1 cellular context compared by ENCODE assay signal in the genomic region with DNA sequence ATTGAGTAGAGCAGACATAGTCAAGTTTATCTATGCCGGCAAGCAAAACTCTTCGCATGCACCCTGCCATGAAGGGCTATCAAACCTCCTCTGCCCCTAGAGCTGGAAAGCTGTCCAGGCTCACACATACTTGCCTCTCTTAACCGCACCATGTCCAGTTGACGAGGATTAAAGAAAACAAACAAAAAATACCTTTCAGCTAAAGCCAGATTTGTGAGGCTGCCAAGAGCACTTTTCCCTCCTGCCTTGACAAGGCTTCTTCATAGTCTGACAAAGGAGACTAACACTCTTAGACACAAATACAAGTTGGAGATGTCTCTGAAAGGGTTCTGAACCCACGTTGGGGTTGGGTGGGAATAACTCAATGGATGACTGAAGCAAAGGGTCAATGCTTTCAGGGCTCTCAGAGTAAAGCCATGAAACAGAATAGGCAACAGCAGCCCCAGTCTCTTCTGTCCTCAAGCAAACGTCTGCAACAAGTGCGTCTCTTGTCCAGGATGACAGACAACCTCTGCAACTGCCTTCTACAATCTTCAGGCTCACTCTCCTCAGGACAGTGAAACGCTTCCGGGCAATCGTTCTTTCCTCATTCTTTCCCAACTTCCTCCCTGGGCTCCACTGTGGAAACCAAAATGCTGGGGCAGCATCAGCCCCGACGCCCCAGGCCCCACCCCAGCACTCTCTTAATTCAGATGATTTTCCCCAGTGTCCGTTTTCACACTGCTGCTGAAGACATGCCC.
TF ChIP-seq lines count a peak whose summit lies in the region.

No MANE protein-coding gene starts in this region.

TF ChIP-seq in K562, 482 proteins besides CTCF, POLR2A, EP300 and RAD21:
- TF ChIP-seq, protein P1, sequence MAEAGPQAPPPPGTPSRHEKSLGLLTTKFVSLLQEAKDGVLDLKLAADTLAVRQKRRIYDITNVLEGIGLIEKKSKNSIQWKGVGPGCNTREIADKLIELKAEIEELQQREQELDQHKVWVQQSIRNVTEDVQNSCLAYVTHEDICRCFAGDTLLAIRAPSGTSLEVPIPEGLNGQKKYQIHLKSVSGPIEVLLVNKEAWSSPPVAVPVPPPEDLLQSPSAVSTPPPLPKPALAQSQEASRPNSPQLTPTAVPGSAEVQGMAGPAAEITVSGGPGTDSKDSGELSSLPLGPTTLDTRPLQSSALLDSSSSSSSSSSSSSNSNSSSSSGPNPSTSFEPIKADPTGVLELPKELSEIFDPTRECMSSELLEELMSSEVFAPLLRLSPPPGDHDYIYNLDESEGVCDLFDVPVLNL (CRISPR knock-in tag; IDR thresholded peaks at IDR 0.05; ENCODE audit: low read depth) = no peak
- no peak for TF ChIP-seq ZNF239 (CRISPR knock-in tag; IDR thresholded peaks at IDR 0.05)
- TF ChIP-seq ZNF589 (CRISPR knock-in tag; IDR thresholded peaks at IDR 0.05; ENCODE audit: low read depth) = no peak
- TF ChIP-seq MXD1 (CRISPR knock-in tag; IDR thresholded peaks at IDR 0.05; ENCODE audit: borderline replicate concordance, poor library complexity, severe bottlenecking) = no peak
- TF ChIP-seq DIDO1 (tag; IDR thresholded peaks at IDR 0.05; ENCODE audit: low read depth) = no peak
- TF ChIP-seq RNF2 (IDR thresholded peaks at IDR 0.05) = no peak
- no peak for TF ChIP-seq HDGF (IDR thresholded peaks at IDR 0.05)
- no peak for TF ChIP-seq NR2C2 (CRISPR knock-in tag; IDR thresholded peaks at IDR 0.05)
- no peak for TF ChIP-seq NR2C2 (tag; IDR thresholded peaks at IDR 0.05)
- TF ChIP-seq ARID1B (IDR thresholded peaks at IDR 0.05) = no peak
- no peak for TF ChIP-seq HCFC1 (IDR thresholded peaks at IDR 0.05; ENCODE audit: low read depth, low read length)
- TF ChIP-seq, protein P2, sequence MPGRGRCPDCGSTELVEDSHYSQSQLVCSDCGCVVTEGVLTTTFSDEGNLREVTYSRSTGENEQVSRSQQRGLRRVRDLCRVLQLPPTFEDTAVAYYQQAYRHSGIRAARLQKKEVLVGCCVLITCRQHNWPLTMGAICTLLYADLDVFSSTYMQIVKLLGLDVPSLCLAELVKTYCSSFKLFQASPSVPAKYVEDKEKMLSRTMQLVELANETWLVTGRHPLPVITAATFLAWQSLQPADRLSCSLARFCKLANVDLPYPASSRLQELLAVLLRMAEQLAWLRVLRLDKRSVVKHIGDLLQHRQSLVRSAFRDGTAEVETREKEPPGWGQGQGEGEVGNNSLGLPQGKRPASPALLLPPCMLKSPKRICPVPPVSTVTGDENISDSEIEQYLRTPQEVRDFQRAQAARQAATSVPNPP (IDR thresholded peaks at IDR 0.05; ENCODE audit: borderline replicate concordance, insufficient read depth, insufficient read length) = no peak
- no peak for TF ChIP-seq U2AF2 (optimal IDR thresholded peaks at IDR 0.05; ENCODE audit: low read depth, low read length)
- TF ChIP-seq SAFB2 (IDR thresholded peaks at IDR 0.05; ENCODE audit: borderline replicate concordance, low read depth, low read length, severe bottlenecking) = no peak
- TF ChIP-seq PRMT5 (CRISPR knock-in tag; IDR thresholded peaks at IDR 0.05) = no peak
